Comparison of ENCODE assay signal across 8 cellular contexts in the genomic region with DNA sequence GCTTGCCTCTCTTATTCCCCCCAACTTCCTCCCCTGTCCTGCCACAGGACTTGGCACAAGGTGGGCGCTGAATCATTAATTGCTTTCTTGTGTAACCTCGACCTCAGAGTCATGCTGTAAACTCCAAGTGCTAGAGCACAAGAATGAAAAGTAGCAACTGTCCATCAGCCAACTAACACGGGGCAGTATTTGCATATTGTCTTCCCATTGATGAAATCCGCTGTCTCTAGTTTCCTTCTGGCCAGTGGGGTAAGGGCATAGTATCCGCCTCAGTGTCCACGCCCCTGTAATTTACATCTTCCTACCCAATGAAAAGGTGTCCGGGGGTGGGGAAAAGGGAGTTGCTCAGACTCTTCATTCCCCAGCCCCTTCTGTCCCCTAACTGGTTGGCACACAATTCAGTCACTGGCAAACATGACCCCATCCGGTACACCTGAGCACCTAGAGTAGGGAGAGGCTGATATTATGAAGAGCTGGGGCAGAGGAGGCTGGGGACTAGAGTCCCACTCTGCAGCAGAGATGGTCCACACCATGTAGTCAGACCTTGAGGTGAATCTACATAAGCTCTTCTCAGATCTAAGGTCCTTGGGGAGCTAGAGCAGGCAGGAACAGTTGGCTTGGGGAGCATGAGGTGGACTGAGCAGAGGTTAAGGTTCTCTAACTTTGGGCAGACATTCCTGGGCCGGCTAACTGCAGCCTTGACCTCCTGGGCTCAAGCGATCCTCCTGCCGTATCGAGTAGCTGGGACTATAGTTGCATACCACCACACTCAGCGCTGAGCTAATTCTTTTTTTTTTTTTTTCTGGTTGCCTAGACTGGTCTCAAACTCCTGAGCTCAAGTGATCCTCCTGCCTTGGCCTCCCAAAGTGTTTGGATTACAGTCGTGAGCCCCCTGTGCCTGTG. TPM values are rescaled to one million over a fixed set of nuclear protein-coding genes. Genes with fewer than 3 reads are reported as not detected.
A peak's percentile ranks its signal among the peaks of the same experiment; 100 is the strongest.
DNase-seq lines count a peak whose midpoint lies in the region; ATAC-seq and TF ChIP-seq lines count a peak whose summit lies in the region.

No MANE protein-coding gene starts in this region.

- no peaks in the 10 kb centered on the region for H3K79me1 ChIP-seq in IMR-90 (ENCODE audit: low read depth in 1 of 2, low read length in 2 of 2)

- peak overlapping the region; percentile 32 for H2AFZ ChIP-seq in ACC112 (ENCODE audit: low read length, unreplicated experiment)
- no peak overlapping the region for H2AFZ ChIP-seq in IMR-90 (replicated peaks; ENCODE audit: low read length, poor library complexity)

- DNase-seq in IMR-90 (peak; percentile 33), SK-MEL-5 (ENCODE audit: low read depth, low spot score) (peak; percentile 56), HK-2 (ENCODE audit: unreplicated experiment) (no peak), HT-29 (ENCODE audit: low spot score) (no peak)
- DNase-seq in stimulated activated naive CD4-positive, alpha-beta T cell treated with Interleukin-2 at 50 U/mL for 16 hours (lab: John Stamatoyannopoulos, UW) = no peak

- ATAC-seq in IMR-90 (ENCODE audit: low read depth) (peak; percentile 83), HG03469 (IDR thresholded peaks at IDR 0.05; ENCODE audit: unreplicated experiment) (no peak)

- TF ChIP-seq POLR2A in IMR-90 (IDR thresholded peaks at IDR 0.05; ENCODE audit: low read depth, low read length) = no peak

- no TSS peak for BruUV-seq in IMR-90 (replicated peaks; lab: Mats Ljungman, UMichigan)

- H4K20me1 ChIP-seq in IMR-90 (ENCODE audit: insufficient read depth, low read length) = no peaks in the 10 kb centered on the region

- no peak overlapping the region for H3K18ac ChIP-seq in IMR-90 (ENCODE audit: low read depth, low read length)

- H3K4me3 ChIP-seq in ACC112 (ENCODE audit: low read depth, low read length) = no peak overlapping the region
- H3K4me3 ChIP-seq in IMR-90 (ENCODE audit: insufficient read depth, low read depth, low read length) = no peak overlapping the region
- peak overlapping the region; percentile 19 for H3K4me3 ChIP-seq in iPS-18a (ENCODE audit: low read length)

- no peak overlapping the region for H4K5ac ChIP-seq in IMR-90 (ENCODE audit: low read depth, low read length)

- TF ChIP-seq RAD21 in IMR-90 (IDR thresholded peaks at IDR 0.05; ENCODE audit: low read length) = no peak

- H3K23ac ChIP-seq in IMR-90 (ENCODE audit: low read depth, low read length) = no peak overlapping the region

- H3K4me1 ChIP-seq in ACC112 (ENCODE audit: control insufficient read depth, insufficient read depth, low read length, unreplicated experiment) (no peaks in the 10 kb centered on the region), IMR-90 (ENCODE audit: control insufficient read depth, insufficient read depth, low read length) (no peaks in the 10 kb centered on the region), iPS-18a (ENCODE audit: control insufficient read depth, low read depth, low read length) (peaks cover 7% of the 10 kb centered on the region)

- no peak overlapping the region for H3K4me2 ChIP-seq in IMR-90 (ENCODE audit: low read depth, low read length)

- no peak overlapping the region for H2BK20ac ChIP-seq in IMR-90 (ENCODE audit: low read depth, low read length)

- H3K9ac ChIP-seq in IMR-90 (ENCODE audit: low read depth, low read length) (no peak overlapping the region), iPS-18a (ENCODE audit: low read length) (no peak overlapping the region)

- no peak overlapping the region for H2AK9ac ChIP-seq in IMR-90 (replicated peaks; ENCODE audit: low read depth, low read length, poor library complexity)

- in situ Hi-C loops in IMR-90 (cut with MboI; ENCODE audit: low sequenced_read_pairs) (no loop called here), SK-MEL-5 (cut with HindIII; ENCODE audit: low pct_unique_long_range_greater_than_20kb, low sequenced_read_pairs) (no loop called here)

- no peaks in the 10 kb centered on the region for H3K79me2 ChIP-seq in ACC112 (ENCODE audit: control insufficient read depth, insufficient read depth, low read length, unreplicated experiment)

- H3K9me3 ChIP-seq in IMR-90 (ENCODE audit: control insufficient read depth, insufficient read depth, low read length) (no peaks in the 10 kb centered on the region), iPS-18a (ENCODE audit: control insufficient read depth, low read depth, low read length) (no peaks in the 10 kb centered on the region)

- H4K91ac ChIP-seq in IMR-90 (ENCODE audit: insufficient read depth, low read depth, low read length) = no peak overlapping the region

- no peak overlapping the region for H2BK15ac ChIP-seq in IMR-90 (ENCODE audit: low read depth, low read length)

- no peak overlapping the region for H2AK5ac ChIP-seq in IMR-90 (ENCODE audit: low read depth, low read length)

- H4K8ac ChIP-seq in IMR-90 (ENCODE audit: low read depth in 2 of 2, low read length in 2 of 2) = no peak overlapping the region

- H3K36me3 ChIP-seq in ACC112 (ENCODE audit: insufficient read depth, low read length) = no peaks in the 10 kb centered on the region
- no peaks in the 10 kb centered on the region for H3K36me3 ChIP-seq in IMR-90 (ENCODE audit: control insufficient read depth, insufficient read depth, low read length)
- H3K36me3 ChIP-seq in iPS-18a (ENCODE audit: control insufficient read depth, low read depth, low read length) = no peaks in the 10 kb centered on the region

- H2BK120ac ChIP-seq in IMR-90 (ENCODE audit: low read depth, low read length) = no peak overlapping the region

- intact Hi-C loops in IMR-90 (cut with micrococcal nuclease) = no loop called here

- POLR2A ChIA-PET in IMR-90 (lab: Charles Lee; ENCODE audit: unreplicated experiment) = no interaction called here

- H3K27me3 ChIP-seq in ACC112 (ENCODE audit: insufficient read depth, low read length) = no peaks in the 10 kb centered on the region
- peaks cover 11% of the 10 kb centered on the region for H3K27me3 ChIP-seq in IMR-90 (ENCODE audit: control insufficient read depth, insufficient read depth, low read length)
- no peaks in the 10 kb centered on the region for H3K27me3 ChIP-seq in iPS-18a (ENCODE audit: control insufficient read depth, insufficient read depth, low read length)

- CTCF ChIA-PET in IMR-90 (lab: Yijun Ruan, JAX) = interaction anchor here (1.9 kb wide), 1 partner anchor 10 kb away, joined by 12 read pairs; no protein-coding TSS in a partner anchor

- no peak for TF ChIP-seq CTCF in IMR-90 (conservative IDR thresholded peaks at IDR 0.05; ENCODE audit: low read depth, low read length)

- no peak overlapping the region for H3K4ac ChIP-seq in IMR-90 (ENCODE audit: low read depth, low read length)

- no peak overlapping the region for H3K56ac ChIP-seq in IMR-90 (ENCODE audit: extremely low read depth, insufficient read depth, low read length)

- dilution Hi-C loops in IMR-90 (cut with HindIII; ENCODE audit: low sequenced_read_pairs, unreplicated experiment) = no loop called here

- no peaks in the 10 kb centered on the region for H3K9me1 ChIP-seq in IMR-90 (ENCODE audit: insufficient read depth, low read length)

- no peak overlapping the region for H2BK5ac ChIP-seq in IMR-90 (ENCODE audit: low read depth, low read length, poor library complexity, severe bottlenecking)

- 68% methylated on average over 5 of the region's 14 CpGs; no CpG with 5 or more reads in 1 of the 2 experiments for WGBS in IMR-90 (ENCODE audit: extremely low coverage in 2 of 2, insufficient read length in 1 of 2), 2 experiments

- H3K27ac ChIP-seq in ACC112 (ENCODE audit: low read depth, low read length) (no peak overlapping the region), IMR-90 (ENCODE audit: insufficient read depth, low read length) (no peak overlapping the region), iPS-18a (ENCODE audit: low read length) (no peak overlapping the region)

- no peak overlapping the region for H3K14ac ChIP-seq in IMR-90 (replicated peaks; ENCODE audit: low read depth, low read length)

RNA-seq across cellular contexts. Expression of a gene that starts 6.8 kb away (rescaled TPM):
- 17.2 and 19.7 TPM in 2 replicates for total RNA-seq in IMR-90 (2012; rRNA removed)
- 48.5 and 50.4 TPM in 2 replicates for polyA plus RNA-seq in IMR-90 (2012; rRNA removed)
- 17.9 and 26.5 TPM in 2 replicates for polyA plus RNA-seq in IMR-90 (2012; cell fraction: cytosol; rRNA removed)
- polyA plus RNA-seq in IMR-90 (2012; cell fraction: nucleus; rRNA removed; ENCODE audit: low replicate concordance) = 243 and 309 TPM in 2 replicates
- 62.0 and 70.3 TPM in 2 replicates for total RNA-seq in SK-MEL-5 (2014; rRNA removed; shearing (Covaris generic))
- 60.5 and 73.1 TPM in 2 replicates for polyA plus RNA-seq in SK-MEL-5 (2015; cell fraction: cytosol; rRNA removed)
- 370 and 419 TPM in 2 replicates for polyA plus RNA-seq in SK-MEL-5 (2015; cell fraction: nucleus; rRNA removed)
- total RNA-seq in HT-29 (2014; rRNA removed; shearing (Covaris generic)) = 54.1 and 55.1 TPM in 2 replicates

RNA-seq across cellular contexts. Expression of a gene that starts 21.9 kb away (rescaled TPM):
- not detected in 2 replicates for total RNA-seq in IMR-90 (2012; rRNA removed)
- not detected in 2 replicates for polyA plus RNA-seq in IMR-90 (2012; rRNA removed)
- polyA plus RNA-seq in IMR-90 (2012; cell fraction: cytosol; rRNA removed) = not detected in 2 replicates
- not detected in 2 replicates for polyA plus RNA-seq in IMR-90 (2012; cell fraction: nucleus; rRNA removed; ENCODE audit: low replicate concordance)
- not detected in 2 replicates for total RNA-seq in SK-MEL-5 (2014; rRNA removed; shearing (Covaris generic))
- not detected in 2 replicates for polyA plus RNA-seq in SK-MEL-5 (2015; cell fraction: cytosol; rRNA removed)
- polyA plus RNA-seq in SK-MEL-5 (2015; cell fraction: nucleus; rRNA removed) = not detected in 2 replicates
- total RNA-seq in HT-29 (2014; rRNA removed; shearing (Covaris generic)) = 11.1 and 13.0 TPM in 2 replicates

RNA-seq across cellular contexts. Expression of a gene that starts 37.7 kb away (rescaled TPM):
- 8.8 and 10.8 TPM in 2 replicates for total RNA-seq in IMR-90 (2012; rRNA removed)
- polyA plus RNA-seq in IMR-90 (2012; rRNA removed) = 30.0 and 33.3 TPM in 2 replicates
- polyA plus RNA-seq in IMR-90 (2012; cell fraction: cytosol; rRNA removed) = 11.6 and 27.3 TPM in 2 replicates
- polyA plus RNA-seq in IMR-90 (2012; cell fraction: nucleus; rRNA removed; ENCODE audit: low replicate concordance) = 67.7 and 113 TPM in 2 replicates
- total RNA-seq in SK-MEL-5 (2014; rRNA removed; shearing (Covaris generic)) = 3.9 and 5.5 TPM in 2 replicates
- polyA plus RNA-seq in SK-MEL-5 (2015; cell fraction: cytosol; rRNA removed) = 20.3 and 21.9 TPM in 2 replicates
- 20.6 and 22.3 TPM in 2 replicates for polyA plus RNA-seq in SK-MEL-5 (2015; cell fraction: nucleus; rRNA removed)
- 38.8 and 47.1 TPM in 2 replicates for total RNA-seq in HT-29 (2014; rRNA removed; shearing (Covaris generic))

RNA-seq across cellular contexts. Expression of a gene that starts 41.5 kb away (rescaled TPM):
- 4.7 and 6.1 TPM in 2 replicates for total RNA-seq in IMR-90 (2012; rRNA removed)
- polyA plus RNA-seq in IMR-90 (2012; rRNA removed) = 47.3 and 59.2 TPM in 2 replicates
- 34.5 and 61.4 TPM in 2 replicates for polyA plus RNA-seq in IMR-90 (2012; cell fraction: cytosol; rRNA removed)
- 18.1 and 44.7 TPM in 2 replicates for polyA plus RNA-seq in IMR-90 (2012; cell fraction: nucleus; rRNA removed; ENCODE audit: low replicate concordance)
- total RNA-seq in SK-MEL-5 (2014; rRNA removed; shearing (Covaris generic)) = 25.4 and 30.7 TPM in 2 replicates
- polyA plus RNA-seq in SK-MEL-5 (2015; cell fraction: cytosol; rRNA removed) = 141 and 156 TPM in 2 replicates
- polyA plus RNA-seq in SK-MEL-5 (2015; cell fraction: nucleus; rRNA removed) = 23.8 and 25.4 TPM in 2 replicates
- total RNA-seq in HT-29 (2014; rRNA removed; shearing (Covaris generic)) = 62.3 and 68.7 TPM in 2 replicates

RNA-seq across cellular contexts. Expression of a gene that starts 56.7 kb away (rescaled TPM):
- total RNA-seq in IMR-90 (2012; rRNA removed) = 5.4 and 5.6 TPM in 2 replicates
- polyA plus RNA-seq in IMR-90 (2012; rRNA removed) = 24.1 and 26.5 TPM in 2 replicates
- 17.9 and 18.9 TPM in 2 replicates for polyA plus RNA-seq in IMR-90 (2012; cell fraction: cytosol; rRNA removed)
- 4.8 and 10.9 TPM in 2 replicates for polyA plus RNA-seq in IMR-90 (2012; cell fraction: nucleus; rRNA removed; ENCODE audit: low replicate concordance)
- total RNA-seq in SK-MEL-5 (2014; rRNA removed; shearing (Covaris generic)) = 61.7 and 64.4 TPM in 2 replicates
- 97.0 and 101 TPM in 2 replicates for polyA plus RNA-seq in SK-MEL-5 (2015; cell fraction: cytosol; rRNA removed)
- 9.7 and 13.1 TPM in 2 replicates for polyA plus RNA-seq in SK-MEL-5 (2015; cell fraction: nucleus; rRNA removed)
- 25.4 and 33.0 TPM in 2 replicates for total RNA-seq in HT-29 (2014; rRNA removed; shearing (Covaris generic))

Comparison
In these comparisons a context has a peak if more than half of its experiments do, and no peak if none do; other contexts are left out.
1. DNase-seq: peak in IMR-90 (single experiment) and SK-MEL-5 (single experiment); none in HK-2 (single experiment), stimulated activated naive CD4-positive, alpha-beta T cell treated with Interleukin-2 at 50 U/mL for 16 hours (single experiment) and HT-29 (single experiment).
2. RNA of a gene that starts 21.9 kb away (total RNA-seq): 11.1 to 13.0 TPM in HT-29; not detected in IMR-90 and not detected in SK-MEL-5; every median in the first group is over 10 times any median in the second.